ENCODE assay signal across 8 cellular contexts in the genomic region with DNA sequence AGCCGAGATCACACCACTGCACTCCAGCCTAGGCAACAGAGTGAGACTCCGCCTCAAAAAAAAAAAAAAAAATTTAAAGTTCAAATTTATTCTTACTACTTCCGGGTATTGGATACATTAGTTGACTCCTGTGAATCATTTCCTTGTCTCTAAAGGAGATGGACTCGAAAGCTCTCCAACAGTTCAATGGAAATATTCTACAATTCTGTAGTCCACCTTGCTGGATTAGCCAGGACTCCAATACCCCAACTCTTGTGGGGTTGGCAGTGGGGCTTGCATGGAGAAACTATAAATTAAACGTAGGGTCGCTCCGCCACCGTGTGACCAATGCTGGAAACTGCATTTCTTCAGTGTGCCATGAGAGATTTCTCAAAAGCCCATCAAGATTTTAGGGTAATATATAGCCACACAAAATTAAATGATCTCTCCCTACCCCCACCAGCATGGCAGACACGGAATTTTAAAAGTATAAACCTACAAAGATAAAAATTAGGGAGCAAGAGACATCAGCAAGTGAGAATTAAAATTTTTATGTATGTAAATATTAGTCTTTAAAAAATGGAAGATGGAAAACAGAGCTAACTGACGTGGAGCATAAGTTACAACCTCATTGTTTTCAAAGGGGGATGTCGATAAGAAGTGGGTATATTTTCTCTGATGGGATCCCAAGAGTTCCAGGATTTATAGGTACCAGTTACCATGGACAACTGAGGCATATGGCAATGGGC. TPM values are rescaled to one million over a fixed set of nuclear protein-coding genes. Genes with fewer than 3 reads are reported as not detected.
DNase-seq lines count a peak whose midpoint lies in the region; ATAC-seq and TF ChIP-seq lines count a peak whose summit lies in the region.

No MANE protein-coding gene starts in this region.

- H3K4me1 ChIP-seq in A673 (ENCODE audit: insufficient read depth, low read length, poor library complexity, severe bottlenecking), result peaks cover 7% of the 10 kb centered on the region

- in situ Hi-C loops in GM13977 (cut with MboI; ENCODE audit: low pct_unique_long_range_greater_than_20kb, low sequenced_read_pairs, unreplicated experiment), result loop anchor here (10.0 kb wide), 1 partner anchor 150 kb away; no protein-coding TSS in a partner anchor

- BruUV-seq in A673 (replicated peaks; lab: Mats Ljungman, UMichigan), result no TSS peak

- no peaks in the 10 kb centered on the region for H3K9me3 ChIP-seq in A673 (ENCODE audit: low read depth, low read length, poor library complexity, severe bottlenecking)

- POLR2A ChIA-PET in A673 (lab: Charles Lee; ENCODE audit: low non-redundant PET), result no interaction called here

- H3K27ac ChIP-seq in A673 (ENCODE audit: low read depth, low read length, poor library complexity, severe bottlenecking) (no peak overlapping the region), dorsolateral prefrontal cortex (peak overlapping the region in 1 of 59 donors; percentile 28)

- ATAC-seq in GM21367 (IDR thresholded peaks at IDR 0.05; ENCODE audit: unreplicated experiment), result no peak

- DNase-seq in A673 (ENCODE audit: low spot score), result peak; percentile 82
- DNase-seq in GM13977 (ENCODE audit: low spot score), result peak; percentile 73
- peak; percentile 23 to 76 for DNase-seq in NCI-H446 (lab: John Stamatoyannopoulos, UW)
- peak; percentile 46 to 49 for DNase-seq in activated CD4-positive, alpha-beta T cell treated with anti-CD3 and anti-CD28 coated beads, Interleukin-2, amount 50 U/mL, for 24 hours (ENCODE audit: low read depth in 1 of 2, low spot score in 1 of 2)
- DNase-seq in dorsolateral prefrontal cortex, result peak; percentile 47 to 82 (median 66)
- peak; percentile 56 to 75 for DNase-seq in lung microvascular endothelial cell (ENCODE audit: low read depth in 2 of 2)
- DNase-seq in stimulated activated CD8-positive, alpha-beta memory T cell treated with anti-CD3 and anti-CD28 coated beads, Interleukin-12 subunit alpha, Interleukin-12 subunit beta, amount 100 ng/mL, for 24 hours (ENCODE audit: extremely low read depth), result peak; percentile 23

- H3K4me3 ChIP-seq in A673 (ENCODE audit: low read depth, low read length, poor library complexity, severe bottlenecking) (no peak overlapping the region), dorsolateral prefrontal cortex (peak overlapping the region in 10 of 59 donors; percentile 2 to 34 (median 24))

- H3K36me3 ChIP-seq in A673 (ENCODE audit: insufficient read depth, low read length, poor library complexity, severe bottlenecking), result no peaks in the 10 kb centered on the region

- H3K27me3 ChIP-seq in A673 (replicated peaks; ENCODE audit: insufficient read depth, low read depth, low read length, poor library complexity) (no peaks in the 10 kb centered on the region), dorsolateral prefrontal cortex (no peaks in the 10 kb centered on the region)

- intact Hi-C loops in A673 (cut with micrococcal nuclease; ENCODE audit: unreplicated experiment) (loop anchor here (1.0 to 10.0 kb wide), 4 partner anchors 58 to 540 kb away; no protein-coding TSS in a partner anchor), dorsolateral prefrontal cortex (cut with DNase I) (loop anchor here (1.0 to 10.0 kb wide), 7 partner anchors 57 to 290 kb away; a partner anchor contains a TSS)

- CTCF ChIA-PET in A673 (lab: Charles Lee), result interaction anchor here (0.6 to 1.6 kb wide), 4 partner anchors 13 to 200 kb away, joined by 3 to 12 read pairs (median 4); no protein-coding TSS in a partner anchor

- TF ChIP-seq CTCF in A673 (conservative IDR thresholded peaks at IDR 0.05; ENCODE audit: low read depth, low read length) (peak; percentile 90), GM13977 (IDR thresholded peaks at IDR 0.05; ENCODE audit: extremely low read depth, insufficient read depth, missing control alignments) (peak; percentile 79), dorsolateral prefrontal cortex (IDR thresholded peaks at IDR 0.05 in 54 of 56, conservative IDR thresholded peaks at IDR 0.05 in 2 of 56; ENCODE audit: low read depth in 1 of 56, partially characterized antibody in 56 of 56) (peak; percentile 65 to 93 (median 84))

RNA-seq across cellular contexts. Expression of a gene that starts 27.8 kb away (rescaled TPM):
- total RNA-seq in A673 (2021) (2.8 and 5.0 TPM in 2 replicates), dorsolateral prefrontal cortex (100 to 1,000 TPM in 1 of 120 experiments, 10 to 100 TPM in 114, 1 to 10 TPM in 5; 5.8 to 134 (median 22.1) TPM), lung microvascular endothelial cell (0.20 and 0.44 TPM in 2 replicates)

Comparison
In these comparisons a context has a peak if more than half of its experiments do, and no peak if none do; other contexts are left out.
1. DNase-seq: peak in every context shown above with its lines; median percentile 82 in A673; 73 in GM13977; 66 in dorsolateral prefrontal cortex; 66 in lung microvascular endothelial cell; 50 in NCI-H446; 48 in activated CD4-positive, alpha-beta T cell treated with anti-CD3 and anti-CD28 coated beads, Interleukin-2, amount 50 U/mL, for 24 hours; 23 in stimulated activated CD8-positive, alpha-beta memory T cell treated with anti-CD3 and anti-CD28 coated beads, Interleukin-12 subunit alpha, Interleukin-12 subunit beta, amount 100 ng/mL, for 24 hours.